ENCODE assay signal across 21 cellular contexts in genomic region chr4:134533068-134533467, GRCh38.
DNase-seq lines count a peak whose midpoint lies in the region; ATAC-seq and TF ChIP-seq lines count a peak whose summit lies in the region.
"Had no signal": no experiment of that assay in that cellular context is flagged by ENCODE, and none has a peak within 500 bp of the region (broad histone marks: within the 10 kb centered on the region; RNA-seq: fewer than 3 reads in every experiment).

No MANE protein-coding gene starts in this region.

- DNase-seq in DMS53 (lab: John Stamatoyannopoulos, UW) (peak; percentile 43), DMS53 treated with DMSO at 0.1 percent for 48 hours (lab: John Stamatoyannopoulos, UW; ENCODE audit: unreplicated experiment) (no peak), LHCN-M2 (ENCODE audit: low read depth) (peak; percentile 35), ascending aorta (ENCODE audit: low spot score in 2 of 2) (no peak), NAMALWA (ENCODE audit: low spot score) (no peak), mucosa of descending colon (no peak)
- DNase-seq: activated T-cell treated with anti-CD3 and anti-CD28 coated beads, Interleukin-2, amount 50 U/mL, for 1 hour; AML-193; body of pancreas; CD4-positive, alpha-beta memory T cell; GF-D8; head of caudate nucleus; NCI-H1417 treated with DMSO at 0.1 percent for 48 hours; NCI-H2081 treated with DMSO at 0.1 percent for 48 hours; psoas muscle had no signal

- no peaks in the 10 kb centered on the region for H3K9me3 ChIP-seq in ascending aorta
- no peaks in the 10 kb centered on the region for H3K9me3 ChIP-seq in gastroesophageal sphincter
- H3K9me3 ChIP-seq in mucosa of descending colon, result no peaks in the 10 kb centered on the region
- H3K9me3 ChIP-seq: body of pancreas, neutrophil, psoas muscle, SJSA1, upper lobe of left lung had no signal

- peak overlapping the region in 1 of 2 donors; percentile 37 for H3K4me3 ChIP-seq in ascending aorta
- H3K4me3 ChIP-seq in gastroesophageal sphincter, result no peak overlapping the region
- H3K4me3 ChIP-seq in mucosa of descending colon, result no peak overlapping the region
- H3K4me3 ChIP-seq: body of pancreas, psoas muscle, SJSA1, upper lobe of left lung had no signal

- intact Hi-C loops in ascending aorta (cut with DNase I) (no loop called here), mucosa of descending colon (cut with DNase I, micrococcal nuclease) (no loop called here)

- H3K27me3 ChIP-seq in ascending aorta (no peaks in the 10 kb centered on the region), gastroesophageal sphincter (no peaks in the 10 kb centered on the region)
- H3K27me3 ChIP-seq: body of pancreas, neutrophil, SJSA1, upper lobe of left lung had no signal

- no peak for ATAC-seq in gastroesophageal sphincter
- ATAC-seq in GM21423 (IDR thresholded peaks at IDR 0.05; ENCODE audit: unreplicated experiment), result no peak
- no peak for ATAC-seq in mucosa of descending colon
- ATAC-seq: body of pancreas, psoas muscle had no signal

- no peak for TF ChIP-seq POLR2A in gastroesophageal sphincter (IDR thresholded peaks at IDR 0.05)

- H3K36me3 ChIP-seq in ascending aorta, result no peaks in the 10 kb centered on the region
- no peaks in the 10 kb centered on the region for H3K36me3 ChIP-seq in gastroesophageal sphincter
- H3K36me3 ChIP-seq in mucosa of descending colon (ENCODE audit: low read depth), result no peaks in the 10 kb centered on the region
- H3K36me3 ChIP-seq: neutrophil, SJSA1, upper lobe of left lung had no signal

- WGBS in gastroesophageal sphincter (ENCODE audit: low coverage in 1 of 2), 2 donors, result 26 to 39% methylated on average over 3 of the region's 3 CpGs

- no peak for TF ChIP-seq EP300 in gastroesophageal sphincter (IDR thresholded peaks at IDR 0.05)

- no peaks in the 10 kb centered on the region for H3K4me1 ChIP-seq in ascending aorta
- H3K4me1 ChIP-seq in gastroesophageal sphincter, result no peaks in the 10 kb centered on the region
- H3K4me1 ChIP-seq in mucosa of descending colon (ENCODE audit: low read depth), result no peaks in the 10 kb centered on the region
- H3K4me1 ChIP-seq: body of pancreas, psoas muscle, SJSA1, upper lobe of left lung had no signal

- peak overlapping the region; percentile 41 to 45 for H3K27ac ChIP-seq in ascending aorta
- no peak overlapping the region for H3K27ac ChIP-seq in gastroesophageal sphincter
- H3K27ac ChIP-seq: body of pancreas, epithelial cell of prostate, neutrophil, psoas muscle, SJSA1, upper lobe of left lung had no signal

- TF ChIP-seq CTCF in ascending aorta (IDR thresholded peaks at IDR 0.05) (no peak), gastroesophageal sphincter (IDR thresholded peaks at IDR 0.05) (no peak), mucosa of descending colon (IDR thresholded peaks at IDR 0.05) (no peak)

Comparison
In these comparisons a context has a peak if more than half of its experiments do, and no peak if none do; other contexts are left out.
1. DNase-seq: peak in DMS53 (single experiment) and LHCN-M2 (single experiment); none in DMS53 treated with DMSO at 0.1 percent for 48 hours (single experiment), ascending aorta (0 of 2), NAMALWA (single experiment) and mucosa of descending colon (0 of 3).
2. H3K27ac ChIP-seq: peak in ascending aorta (2 of 2); none in gastroesophageal sphincter (0 of 4).